ENCODE assay signal across 22 cellular contexts in genomic region chr11:130760515-130761125, GRCh38.
"Had no signal": no experiment of that assay in that cellular context is flagged by ENCODE, and none has a peak within 500 bp of the region (broad histone marks: within the 10 kb centered on the region; RNA-seq: fewer than 3 reads in every experiment).

No MANE protein-coding gene starts in this region.

- H3K9ac ChIP-seq: parathyroid adenoma had no signal

- H3K27me3 ChIP-seq: adrenal gland, esophagus muscularis mucosa, gastroesophageal sphincter, heart right ventricle had no signal

- H3K4me3 Mint-ChIP-seq: activated CD4-positive, alpha-beta memory T cell treated with anti-CD3 and anti-CD28 coated beads for 36 hours; activated T-helper 1 cell treated with anti-CD3 and anti-CD28 coated beads, Interleukin-12 subunit alpha, Interleukin-12 subunit beta, Interleukin-2, Interleukin-4 antibody, amounts not matched to agents 30 ng/mL and 10 ng/mL and 1 ng/mL, durations not matched to agents 14 hours and 24 hours and 36 hours; naive thymus-derived CD4-positive, alpha-beta T cell; stimulated activated memory B cell treated with anti-CD40 and anti-IgM and Interleukin-4, amounts not matched to agents 10 μg/mL and 1 μg/mL and 100 μg/mL, for 72 hours had no signal

- H3K36me3 Mint-ChIP-seq: activated CD4-positive, alpha-beta memory T cell treated with anti-CD3 and anti-CD28 coated beads for 36 hours; activated naive CD4-positive, alpha-beta T cell treated with anti-CD3 and anti-CD28 coated beads, Interleukin-2, amount 50 U/mL, for 72 hours; naive thymus-derived CD4-positive, alpha-beta T cell; stimulated activated memory B cell treated with anti-CD40 and anti-IgM and Interleukin-4, amounts not matched to agents 10 μg/mL and 1 μg/mL and 100 μg/mL, for 72 hours had no signal

- H3K36me3 ChIP-seq: adrenal gland, esophagus muscularis mucosa, gastroesophageal sphincter, heart right ventricle, left ventricle myocardium inferior, WERI-Rb-1 had no signal

- H3K4me3 ChIP-seq: adrenal gland, esophagus muscularis mucosa, gastroesophageal sphincter, heart right ventricle, left ventricle myocardium inferior, mucosa of descending colon had no signal

- DNase-seq: activated CD4-positive, alpha-beta memory T cell treated with anti-CD3 and anti-CD28 coated beads for 36 hours; activated gamma-delta T cell treated with Interleukin-2 at 50 U/mL for 16 hours; activated T-cell treated with anti-CD3 and anti-CD28 coated beads for 4 hours; adrenal gland; effector CD8-positive, alpha-beta T cell; heart right ventricle; kidney; left ventricle myocardium inferior; mucosa of descending colon; naive thymus-derived CD4-positive, alpha-beta T cell; stimulated activated CD4-positive, alpha-beta T cell treated with anti-CD3 and anti-CD28 coated beads, Interleukin-4, amount 100 ng/mL, for 24 hours; WERI-Rb-1 had no signal

- ATAC-seq: activated naive CD4-positive, alpha-beta T cell treated with anti-CD3 and anti-CD28 coated beads, Interleukin-2, amount 50 U/mL, for 72 hours; gastroesophageal sphincter; mucosa of descending colon; naive thymus-derived CD4-positive, alpha-beta T cell; sciatic nerve; stimulated activated memory B cell treated with anti-CD40 and anti-IgM and Interleukin-4, amounts not matched to agents 10 μg/mL and 1 μg/mL and 100 μg/mL, for 72 hours had no signal

- H3K4me1 Mint-ChIP-seq: stimulated activated memory B cell treated with anti-CD40 and anti-IgM and Interleukin-4, amounts not matched to agents 10 μg/mL and 1 μg/mL and 100 μg/mL, for 72 hours had no signal

- H3K9me3 Mint-ChIP-seq: activated CD4-positive, alpha-beta memory T cell treated with anti-CD3 and anti-CD28 coated beads for 36 hours; activated naive CD4-positive, alpha-beta T cell treated with anti-CD3 and anti-CD28 coated beads, Interleukin-2, amount 50 U/mL, for 72 hours; activated T-helper 1 cell treated with anti-CD3 and anti-CD28 coated beads, Interleukin-12 subunit alpha, Interleukin-12 subunit beta, Interleukin-2, Interleukin-4 antibody, amounts not matched to agents 30 ng/mL and 10 ng/mL and 1 ng/mL, durations not matched to agents 14 hours and 24 hours and 36 hours had no signal

- H3K27ac Mint-ChIP-seq: activated CD4-positive, alpha-beta memory T cell treated with anti-CD3 and anti-CD28 coated beads for 36 hours; activated naive CD4-positive, alpha-beta T cell treated with anti-CD3 and anti-CD28 coated beads, Interleukin-2, amount 50 U/mL, for 72 hours; activated T-helper 1 cell treated with anti-CD3 and anti-CD28 coated beads, Interleukin-12 subunit alpha, Interleukin-12 subunit beta, Interleukin-2, Interleukin-4 antibody, amounts not matched to agents 30 ng/mL and 10 ng/mL and 1 ng/mL, durations not matched to agents 14 hours and 24 hours and 36 hours; naive thymus-derived CD4-positive, alpha-beta T cell; stimulated activated memory B cell treated with anti-CD40 and anti-IgM and Interleukin-4, amounts not matched to agents 10 μg/mL and 1 μg/mL and 100 μg/mL, for 72 hours had no signal

- H3K4me1 ChIP-seq: adrenal gland, parathyroid adenoma had no signal

- H3K9me3 ChIP-seq: adrenal gland, esophagus muscularis mucosa, gastroesophageal sphincter, heart right ventricle, left ventricle myocardium inferior, mucosa of descending colon had no signal

- FAIRE-seq: astrocyte, bronchial epithelial cell, endothelial cell of umbilical vein, kidney had no signal

- H3K27ac ChIP-seq: adrenal gland, esophagus muscularis mucosa, gastroesophageal sphincter, heart right ventricle, left ventricle myocardium inferior, parathyroid adenoma, WERI-Rb-1 had no signal
